In the genomic region with DNA sequence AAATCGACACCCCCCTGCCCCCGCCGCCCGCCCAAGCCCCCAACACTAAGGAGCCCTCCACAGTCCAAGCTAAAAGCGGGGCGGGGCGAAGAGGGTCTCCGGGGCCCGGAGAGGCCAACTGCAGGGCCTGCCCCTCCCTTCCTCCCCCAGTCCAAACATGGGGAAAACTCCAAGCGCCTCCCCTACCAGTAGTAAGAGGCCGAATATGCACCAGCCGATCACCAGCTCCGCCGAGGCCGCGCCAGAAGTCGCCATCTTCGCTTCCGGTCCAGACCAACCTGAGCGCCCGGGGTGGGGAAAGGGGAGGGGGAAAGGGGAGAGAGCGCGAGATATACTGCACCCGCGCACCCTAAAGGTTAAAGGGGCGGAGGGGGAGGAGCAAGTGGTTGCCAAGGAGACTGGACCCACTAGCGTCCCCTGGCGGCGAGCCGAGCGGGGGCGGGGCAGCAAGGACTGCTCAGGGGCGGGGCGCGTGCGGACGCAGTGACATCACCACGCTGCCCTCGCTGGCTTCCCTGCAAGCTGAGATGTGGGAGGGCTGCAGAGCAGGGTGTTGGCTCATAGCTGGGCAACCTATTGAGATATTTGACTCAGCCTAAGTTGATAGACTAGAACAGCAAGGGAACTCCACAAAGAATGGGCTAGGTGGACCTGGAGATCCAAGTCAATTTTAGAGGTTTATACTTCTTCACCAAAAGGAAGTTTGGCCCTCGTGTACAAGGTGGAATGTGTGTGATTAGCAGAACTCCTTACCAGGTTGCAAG, we compare ENCODE assay signal across 8 cellular contexts. TPM values are rescaled to one million over a fixed set of nuclear protein-coding genes. Genes with fewer than 3 reads are reported as not detected.
DNase-seq lines count a peak whose midpoint lies in the region; ATAC-seq, FAIRE-seq and TF ChIP-seq lines count a peak whose summit lies in the region.

A gene (minus strand): TSS at position 384 of the 764 bp plus-strand sequence. CDS start 129 bp downstream, at position 255.

- peak; percentile 45 for FAIRE-seq in H1 (lab: Jason Lieb, UNC)

- H2BK12ac ChIP-seq in H1 (ENCODE audit: low read depth, low read length), result peak within 1 kb of the TSS; percentile 45; the same call in 1 of the 2 replicates
- peak within 1 kb of the TSS in 1 of 2 experiments; percentile 66 for H2BK12ac ChIP-seq in mesenchymal stem cell (ENCODE audit: low read length in 2 of 2)

- H4K8ac ChIP-seq in H1 (ENCODE audit: extremely low read depth, insufficient read depth, low read length), result peak within 1 kb of the TSS; percentile 92
- peak within 1 kb of the TSS; percentile 97 for H4K8ac ChIP-seq in mesenchymal stem cell (ENCODE audit: low read length)

- no peak within 1 kb of the TSS for H3K23ac ChIP-seq in H1 (ENCODE audit: insufficient read length)
- no peak within 1 kb of the TSS for H3K23ac ChIP-seq in mesenchymal stem cell (ENCODE audit: low read length in 2 of 2)

- peak; percentile 91 for ATAC-seq in GM21381 (IDR thresholded peaks at IDR 0.05; ENCODE audit: unreplicated experiment)
- peak; percentile 94 for ATAC-seq in activated CD8-positive, alpha-beta memory T cell treated with anti-CD3 and anti-CD28 coated beads, Interleukin-2, amount 10 ng/mL, durations not matched to agents 7 days and 5 days

- H3K4me3 Mint-ChIP-seq in Calu3 (ENCODE audit: low read depth, unreplicated experiment), result peak within 1 kb of the TSS; percentile 97
- H3K4me3 Mint-ChIP-seq in activated CD8-positive, alpha-beta memory T cell treated with anti-CD3 and anti-CD28 coated beads, Interleukin-2, amount 10 ng/mL, durations not matched to agents 7 days and 5 days, result peak within 1 kb of the TSS; percentile 89

- H2BK5ac ChIP-seq in H1 (ENCODE audit: low read depth, low read length), result peak within 1 kb of the TSS; percentile 89
- no peak within 1 kb of the TSS for H2BK5ac ChIP-seq in mesenchymal stem cell (ENCODE audit: low read depth, low read length, poor library complexity, severe bottlenecking)

- H3K27ac ChIP-seq in H1 (ENCODE audit: low read depth, low read length) (peak within 1 kb of the TSS; percentile 89), mesenchymal stem cell (ENCODE audit: low read length, poor library complexity, severe bottlenecking) (peak within 1 kb of the TSS; percentile 46)

- intact Hi-C loops in Calu3 (cut with micrococcal nuclease; ENCODE audit: unreplicated experiment), result no loop called here

- H3K4ac ChIP-seq in H1 (replicated peaks; ENCODE audit: insufficient read length, low read depth, low read length), result no peak within 1 kb of the TSS
- peak within 1 kb of the TSS; percentile 24 to 65 for H3K4ac ChIP-seq in mesenchymal stem cell (ENCODE audit: low read depth in 1 of 2, low read length in 2 of 2)

- H3K4me3 ChIP-seq in H1 (ENCODE audit: extremely low read depth in 1 of 4, insufficient read depth in 2 of 4, low read depth in 3 of 4, low read length in 4 of 4) (peak within 1 kb of the TSS; percentile 83 to 98 (median 90)), mesenchymal stem cell (ENCODE audit: insufficient read depth in 1 of 2, low read depth in 1 of 2, low read length in 2 of 2) (peak within 1 kb of the TSS; percentile 81 to 85)

- H3K79me2 ChIP-seq in H1 (ENCODE audit: control insufficient read depth in 1 of 2, insufficient read depth in 2 of 2, low read length in 2 of 2), result peaks cover 0 to 41% of the 10 kb centered on the region in 2 experiments; a peak in 3 of 4 replicates

- POLR2A ChIA-PET in H1 (lab: Charles Lee; ENCODE audit: partially characterized antibody), result interaction anchor here (0.9 to 1.3 kb wide), 5 partner anchors 12 to 62 kb away, joined by 3 to 4 read pairs (median 3); no protein-coding TSS in a partner anchor

- H3K9me3 ChIP-seq in H1 (ENCODE audit: insufficient read depth in 2 of 2, low read depth in 1 of 2, low read length in 1 of 2), result no peaks in the 10 kb centered on the region
- H3K9me3 ChIP-seq in mesenchymal stem cell (ENCODE audit: control insufficient read depth, low read length), result no peaks in the 10 kb centered on the region

- no peak within 1 kb of the TSS for H4K91ac ChIP-seq in H1 (replicated peaks; ENCODE audit: insufficient read length, low read length)
- H4K91ac ChIP-seq in mesenchymal stem cell (ENCODE audit: low read length), result peak within 1 kb of the TSS; percentile 64

- peak within 1 kb of the TSS; percentile 99 for H3K27ac Mint-ChIP-seq in Calu3 (ENCODE audit: unreplicated experiment)
- H3K27ac Mint-ChIP-seq in activated CD8-positive, alpha-beta memory T cell treated with anti-CD3 and anti-CD28 coated beads, Interleukin-2, amount 10 ng/mL, durations not matched to agents 7 days and 5 days, result peak within 1 kb of the TSS; percentile 94

- H3K18ac ChIP-seq in H1 (ENCODE audit: extremely low read depth, low read length) (peak within 1 kb of the TSS; percentile 38; the same call in 1 of the 2 replicates), mesenchymal stem cell (ENCODE audit: low read depth in 1 of 2, low read length in 2 of 2) (peak within 1 kb of the TSS; percentile 63 to 79)

- peak in 1 of 2 experiments; percentile 26; a peak in 2 of 4 replicates for TF ChIP-seq RAD21 in H1 (IDR thresholded peaks at IDR 0.05 in 1 of 2, conservative IDR thresholded peaks at IDR 0.05 in 1 of 2; ENCODE audit: low read depth in 2 of 2, low read length in 2 of 2)

- no peak within 1 kb of the TSS for H3K56ac ChIP-seq in H1 (replicated peaks; ENCODE audit: insufficient read length, low read depth, low read length)

- peaks cover 23% of the 10 kb centered on the region for H3K36me3 Mint-ChIP-seq in Calu3 (ENCODE audit: insufficient read depth, unreplicated experiment)
- H3K36me3 Mint-ChIP-seq in activated CD8-positive, alpha-beta memory T cell treated with anti-CD3 and anti-CD28 coated beads, Interleukin-2, amount 10 ng/mL, durations not matched to agents 7 days and 5 days, result peaks cover 7% of the 10 kb centered on the region

- H2AFZ ChIP-seq in H1 (ENCODE audit: low read length) (peak within 1 kb of the TSS; percentile 70; the same call in 1 of the 2 replicates), mesenchymal stem cell (ENCODE audit: low read depth, low read length) (peak within 1 kb of the TSS; percentile 54)

- H2BK120ac ChIP-seq in H1 (replicated peaks; ENCODE audit: low read depth, low read length), result no peak within 1 kb of the TSS
- H2BK120ac ChIP-seq in mesenchymal stem cell (ENCODE audit: low read depth, low read length), result peak within 1 kb of the TSS; percentile 45

- H3K9me3 Mint-ChIP-seq in Calu3 (ENCODE audit: low read depth, unreplicated experiment), result peaks cover 2% of the 10 kb centered on the region
- no peaks in the 10 kb centered on the region for H3K9me3 Mint-ChIP-seq in activated CD8-positive, alpha-beta memory T cell treated with anti-CD3 and anti-CD28 coated beads, Interleukin-2, amount 10 ng/mL, durations not matched to agents 7 days and 5 days (ENCODE audit: low read depth)

- H3K14ac ChIP-seq in H1 (ENCODE audit: insufficient read length), result no peak within 1 kb of the TSS
- H3K14ac ChIP-seq in mesenchymal stem cell (ENCODE audit: low read length in 2 of 2), result peak within 1 kb of the TSS in 1 of 2 experiments; percentile 49

- peaks cover 35% of the 10 kb centered on the region for H3K4me1 Mint-ChIP-seq in Calu3 (ENCODE audit: low read depth, unreplicated experiment)
- H3K4me1 Mint-ChIP-seq in activated CD8-positive, alpha-beta memory T cell treated with anti-CD3 and anti-CD28 coated beads, Interleukin-2, amount 10 ng/mL, durations not matched to agents 7 days and 5 days, result peaks cover 31% of the 10 kb centered on the region

- whole genome bisulfite sequencing in H1 (ENCODE audit: extremely low coverage in 1 of 2, insufficient coverage in 1 of 2, insufficient read length in 1 of 2, insufficient replicate concordance in 2 of 2, low coverage in 1 of 2, low lambda C conversion rate in 2 of 2, missing lambda C conversion rate in 1 of 2), 2 experiments, result 8% methylated on average over 15 of the region's 40 CpGs; no CpG with 5 or more reads in 1 of the 2 experiments
- 4% methylated on average over 38 of the region's 40 CpGs for WGBS in mesenchymal stem cell

- peaks cover 0 to 5% (median 2%) of the 10 kb centered on the region in 4 experiments; a peak in 3 of 7 replicates for H3K4me1 ChIP-seq in H1 (replicated peaks in 1 of 4; ENCODE audit: control insufficient read depth in 3 of 4, insufficient read depth in 4 of 4, low read length in 3 of 4)
- no peaks in the 10 kb centered on the region for H3K4me1 ChIP-seq in mesenchymal stem cell (ENCODE audit: control insufficient read depth, insufficient read depth, low read depth, low read length)

- TF ChIP-seq POLR2A in H1 (IDR thresholded peaks at IDR 0.05; ENCODE audit: control extremely low read depth in 1 of 2, low read depth in 2 of 2, low read length in 2 of 2), result peak; percentile 43 to 81

- no peak within 1 kb of the TSS for H2BK20ac ChIP-seq in H1 (ENCODE audit: low read length)

- CTCF ChIA-PET in Calu3 (lab: Charles Lee), result interaction anchor here (0.6 to 1.9 kb wide), 16 partner anchors 10 to 1202 kb away, joined by 3 to 14 read pairs (median 5); a partner anchor contains a TSS
- CTCF ChIA-PET in activated CD8-positive, alpha-beta memory T cell treated with anti-CD3 and anti-CD28 coated beads, Interleukin-2, amount 10 ng/mL, durations not matched to agents 7 days and 5 days (lab: Charles Lee), result interaction anchor here (0.7 to 5.7 kb wide), 14 partner anchors 11 to 423 kb away, joined by 3 to 71 read pairs (median 4); a partner anchor contains a TSS
- CTCF ChIA-PET in H1 (lab: Charles Lee; ENCODE audit: partially characterized antibody), result interaction anchor here (0.6 to 2.0 kb wide), 17 partner anchors 8 to 312 kb away, joined by 3 to 8 read pairs (median 3); no protein-coding TSS in a partner anchor

- H3K27me3 Mint-ChIP-seq in Calu3 (ENCODE audit: unreplicated experiment), result no peaks in the 10 kb centered on the region
- H3K27me3 Mint-ChIP-seq in activated CD8-positive, alpha-beta memory T cell treated with anti-CD3 and anti-CD28 coated beads, Interleukin-2, amount 10 ng/mL, durations not matched to agents 7 days and 5 days, result no peaks in the 10 kb centered on the region

- H2AK5ac ChIP-seq in H1 (ENCODE audit: low read depth, low read length) (no peak within 1 kb of the TSS), mesenchymal stem cell (ENCODE audit: low read length, severe bottlenecking) (no peak within 1 kb of the TSS)

- H3K27me3 ChIP-seq in H1 (replicated peaks in 1 of 4; ENCODE audit: control insufficient read depth in 3 of 4, extremely low read depth in 1 of 4, insufficient read depth in 3 of 4, low read length in 3 of 4) (no peaks in the 10 kb centered on the region), mesenchymal stem cell (ENCODE audit: control insufficient read depth in 1 of 2, insufficient read depth in 1 of 2, low read length in 2 of 2) (no peaks in the 10 kb centered on the region)

- H3K9ac ChIP-seq in H1 (replicated peaks in 1 of 4; ENCODE audit: extremely low read depth in 1 of 4, low read depth in 3 of 4, low read length in 3 of 4) (peak within 1 kb of the TSS; percentile 82 to 98 (median 87)), mesenchymal stem cell (ENCODE audit: low read length) (peak within 1 kb of the TSS; percentile 90)

- no TSS peak for BruUV-seq in Calu3 (replicated peaks; lab: Mats Ljungman, UMichigan)

- H3K4me2 ChIP-seq in H1 (ENCODE audit: insufficient read depth in 1 of 2, low read depth in 2 of 2, low read length in 2 of 2) (peak within 1 kb of the TSS; percentile 66 to 91), mesenchymal stem cell (ENCODE audit: low read length, poor library complexity, severe bottlenecking) (peak within 1 kb of the TSS; percentile 73)

- H3K36me3 ChIP-seq in H1 (ENCODE audit: control insufficient read depth in 2 of 4, insufficient read depth in 4 of 4, low read length in 3 of 4) (no peaks in the 10 kb centered on the region), mesenchymal stem cell (ENCODE audit: control insufficient read depth in 1 of 2, insufficient read depth in 2 of 2, low read depth in 1 of 2, low read length in 2 of 2) (no peaks in the 10 kb centered on the region)

- 0 out of 2 replicates have a peak, but pooled peaks cover 2% of the 10 kb centered on the region for H3K23me2 ChIP-seq in H1 (ENCODE audit: low read depth, low read length)

- H3K79me1 ChIP-seq in H1 (ENCODE audit: low read depth, low read length) (peaks cover under 1% of the 10 kb centered on the region; the same call in 1 of the 2 replicates), mesenchymal stem cell (replicated peaks; ENCODE audit: low read length, poor library complexity, severe bottlenecking) (peaks cover 12% of the 10 kb centered on the region)

- peak; percentile 99 for DNase-seq in Calu3
- peak; percentile 83 to 100 (median 99) for DNase-seq in HUDEP-2 (lab: John Stamatoyannopoulos, UW; ENCODE audit: unreplicated experiment in 76 of 76)
- DNase-seq in NOMO-1 treated with dmso at 0.1 percent for 144 hours (lab: John Stamatoyannopoulos, UW; ENCODE audit: unreplicated experiment), result peak; percentile 87
- DNase-seq in activated CD8-positive, alpha-beta memory T cell treated with anti-CD3 and anti-CD28 coated beads, Interleukin-2, amount 10 ng/mL, durations not matched to agents 7 days and 5 days, result peak; percentile 98
- DNase-seq in H1 (ENCODE audit: low read depth in 1 of 2, low spot score in 2 of 2), result peak; percentile 98 to 100
- DNase-seq in mesenchymal stem cell, result peak; percentile 93
- peak; percentile 98 for DNase-seq in stimulated activated CD8-positive, alpha-beta memory T cell treated with anti-CD3 and anti-CD28 coated beads, Interleukin-12 subunit alpha, Interleukin-12 subunit beta, amount 100 ng/mL, for 4 hours (ENCODE audit: low read depth)

- H2BK15ac ChIP-seq in H1 (ENCODE audit: low read length), result 0 out of 2 replicates have a peak within 1 kb of the TSS, but pooled peaks have one; percentile 31
- H2BK15ac ChIP-seq in mesenchymal stem cell (ENCODE audit: low read depth, poor library complexity, severe bottlenecking), result no peak within 1 kb of the TSS

- peak in 1 of 2 experiments; percentile 62; a peak in 1 of 3 replicates for TF ChIP-seq EP300 in H1 (IDR thresholded peaks at IDR 0.05; ENCODE audit: borderline replicate concordance in 1 of 2, low read depth in 2 of 2, low read length in 2 of 2)

- H4K5ac ChIP-seq in H1 (ENCODE audit: insufficient read length, low read depth, low read length), result peak within 1 kb of the TSS; percentile 12

- TF ChIP-seq CTCF in Calu3 (IDR thresholded peaks at IDR 0.05; ENCODE audit: unreplicated experiment) (peak; percentile 95), H1 (IDR thresholded peaks at IDR 0.05; ENCODE audit: control extremely low read depth in 1 of 3, insufficient read depth in 1 of 3, low read depth in 1 of 3, low read length in 3 of 3) (peak; percentile 74 to 98 (median 91))

- H4K20me1 ChIP-seq in H1 (replicated peaks in 1 of 2; ENCODE audit: control insufficient read depth in 1 of 2, insufficient read depth in 2 of 2, low read length in 2 of 2), result peaks cover 0 to 2% of the 10 kb centered on the region in 2 experiments

RNA-seq across cellular contexts. Expression of the gene that starts here (rescaled TPM):
- total RNA-seq in Calu3 (2022), result 35.7 and 36.6 TPM in 2 replicates
- total RNA-seq in activated CD8-positive, alpha-beta memory T cell treated with anti-CD3 and anti-CD28 coated beads, Interleukin-2, amount 10 ng/mL, durations not matched to agents 7 days and 5 days, result 10 to 100 TPM; 18.3 to 19.1 TPM
- 15.1 and 16.8 TPM in 2 replicates for total RNA-seq in H1 (2021; fragmentation: NEBNext Ultra II Directional; extraction: Animal tissue kit (Norgen Biotek cat#: 25700))
- polyA plus RNA-seq in H1 (2011; rRNA removed), result 4.8 and 9.1 TPM in 2 replicates
- 10.8 TPM for polyA plus RNA-seq in H1 (2011; cell fraction: cytosol; rRNA removed)
- 3.3 TPM for polyA plus RNA-seq in H1 (2011; cell fraction: nucleus; rRNA removed)
- 5.6 to 11.0 TPM (median 8.9 TPM) in 4 replicates for polyA plus RNA-seq in H1 (2012, experiment 1 of 2)
- polyA plus RNA-seq in H1 (2012, experiment 2 of 2), result 1.5 TPM
- 28.6 TPM for polyA plus RNA-seq in H1 (2013, experiment 1 of 2)
- polyA plus RNA-seq in H1 (2013, experiment 2 of 2), result 28.5 TPM
- 6.7 and 9.9 TPM in 2 replicates for polyA minus RNA-seq in H1 (2011; rRNA and poly(A)+ RNA removed)
- 4.8 TPM for polyA minus RNA-seq in H1 (2011; cell fraction: cytosol; rRNA and poly(A)+ RNA removed)
- polyA minus RNA-seq in H1 (2011; cell fraction: nucleus; rRNA and poly(A)+ RNA removed), result 19.2 TPM
- polyA plus RNA-seq in mesenchymal stem cell (2013, experiment 1 of 2), result 43.9 TPM
- polyA plus RNA-seq in mesenchymal stem cell (2013, experiment 2 of 2), result 45.5 TPM

Comparison
In these comparisons a context has a peak if more than half of its experiments do, and no peak if none do; other contexts are left out.
1. Peak in every context shown above with its lines: DNase-seq, ATAC-seq, H3K4me3 ChIP-seq and H3K27ac ChIP-seq.